Comparison of ENCODE assay signal across 21 cellular contexts in genomic region chr17:51733166-51733565, GRCh38.
"Had no signal": no experiment of that assay in that cellular context is flagged by ENCODE, and none has a peak within 500 bp of the region (broad histone marks: within the 10 kb centered on the region; RNA-seq: fewer than 3 reads in every experiment).

No MANE protein-coding gene starts in this region.

- H3K9me3 ChIP-seq: esophagus squamous epithelium, lower lobe of right lung, right atrium auricular region, sigmoid colon, stomach, upper lobe of left lung, uterus had no signal

- H3K4me1 Mint-ChIP-seq: memory B cell had no signal

- H3K27ac ChIP-seq: esophagus squamous epithelium, hepatocyte, left ventricle myocardium inferior, lower lobe of right lung, right atrium auricular region, sigmoid colon, skin epidermis, stomach, upper lobe of left lung, uterus had no signal

- H3K4me3 ChIP-seq: esophagus squamous epithelium, hepatocyte, left ventricle myocardium inferior, lower lobe of right lung, right atrium auricular region, sigmoid colon, skin epidermis, stomach, upper lobe of left lung, uterus had no signal

- H3K36me3 Mint-ChIP-seq: memory B cell; natural killer cell treated with Interleukin-12 subunit alpha and Interleukin-12 subunit beta and Interleukin-15 and Interleukin-18, amount 100 ng/mL, for 72 hours had no signal

- H2AFZ ChIP-seq: hepatocyte had no signal

- H3K27me3 ChIP-seq: right atrium auricular region, sigmoid colon, upper lobe of left lung, uterus had no signal

- H3K79me2 ChIP-seq: hepatocyte had no signal

- DNase-seq: effector memory CD8-positive, alpha-beta T cell; esophagus squamous epithelium; foreskin melanocyte; head of caudate nucleus; kidney; left cardiac atrium; left ventricle myocardium inferior; lower lobe of right lung; midbrain; posterior cingulate gyrus; sigmoid colon; stimulated activated CD4-positive, alpha-beta T cell treated with anti-CD3 and anti-CD28 coated beads, Interleukin-12 subunit alpha, Interleukin-12 subunit beta, amount 100 ng/mL, for 4 hours; stimulated activated naive CD4-positive, alpha-beta T cell; stomach; upper lobe of left lung; uterus had no signal

- H3K4me3 Mint-ChIP-seq: effector memory CD8-positive, alpha-beta T cell; memory B cell; natural killer cell treated with Interleukin-12 subunit alpha and Interleukin-12 subunit beta and Interleukin-15 and Interleukin-18, amount 100 ng/mL, for 72 hours had no signal

- H3K9me3 Mint-ChIP-seq: effector memory CD8-positive, alpha-beta T cell; natural killer cell treated with Interleukin-12 subunit alpha and Interleukin-12 subunit beta and Interleukin-15 and Interleukin-18, amount 100 ng/mL, for 72 hours had no signal

- H3K4me1 ChIP-seq: esophagus squamous epithelium, left ventricle myocardium inferior, lower lobe of right lung, right atrium auricular region, sigmoid colon, stomach, upper lobe of left lung, uterus had no signal

- H3K36me3 ChIP-seq: esophagus squamous epithelium, left ventricle myocardium inferior, lower lobe of right lung, right atrium auricular region, sigmoid colon, stomach, upper lobe of left lung, uterus had no signal

- H3K27ac Mint-ChIP-seq: effector memory CD8-positive, alpha-beta T cell; memory B cell; natural killer cell treated with Interleukin-12 subunit alpha and Interleukin-12 subunit beta and Interleukin-15 and Interleukin-18, amount 100 ng/mL, for 72 hours had no signal

- H3K4me2 ChIP-seq: hepatocyte had no signal
